ENCODE assay signal across 9 cellular contexts in genomic region chr9:109113892-109114609, GRCh38. TPM values are rescaled to one million over a fixed set of nuclear protein-coding genes. Genes with fewer than 3 reads are reported as not detected.
DNase-seq lines count a peak whose midpoint lies in the region; ATAC-seq and TF ChIP-seq lines count a peak whose summit lies in the region.
"Had no signal": no experiment of that assay in that cellular context is flagged by ENCODE, and none has a peak within 500 bp of the region (broad histone marks: within the 10 kb centered on the region; RNA-seq: fewer than 3 reads in every experiment).

No MANE protein-coding gene starts in this region.

- peak overlapping the region; percentile 26 for H3K4me3 Mint-ChIP-seq in stimulated activated naive CD8-positive, alpha-beta T cell treated with anti-CD3 and anti-CD28 coated beads, Interleukin-15, Interleukin-2, amounts not matched to agents 100 ng/mL and 50 ng/mL, for 24 hours

- H3K4me1 Mint-ChIP-seq in stimulated activated naive CD8-positive, alpha-beta T cell treated with anti-CD3 and anti-CD28 coated beads, Interleukin-15, Interleukin-2, amounts not matched to agents 100 ng/mL and 50 ng/mL, for 24 hours (ENCODE audit: low read depth): peaks cover 95% of the 10 kb centered on the region

- intact Hi-C loops in uterus (cut with DNase I; ENCODE audit: low total_unique reads): no loop called here

- H3K36me3 ChIP-seq in muscle layer of colon (ENCODE audit: insufficient read depth, low read length): no peaks in the 10 kb centered on the region
- no peaks in the 10 kb centered on the region for H3K36me3 ChIP-seq in uterus
- H3K36me3 ChIP-seq in WERI-Rb-1: peaks cover 31% of the 10 kb centered on the region

- no peaks in the 10 kb centered on the region for H3K9me3 Mint-ChIP-seq in stimulated activated naive CD8-positive, alpha-beta T cell treated with anti-CD3 and anti-CD28 coated beads, Interleukin-15, Interleukin-2, amounts not matched to agents 100 ng/mL and 50 ng/mL, for 24 hours

- peaks cover 29% of the 10 kb centered on the region for H3K36me3 Mint-ChIP-seq in stimulated activated naive CD8-positive, alpha-beta T cell treated with anti-CD3 and anti-CD28 coated beads, Interleukin-15, Interleukin-2, amounts not matched to agents 100 ng/mL and 50 ng/mL, for 24 hours (ENCODE audit: low read depth)

- H3K27me3 Mint-ChIP-seq in stimulated activated naive CD8-positive, alpha-beta T cell treated with anti-CD3 and anti-CD28 coated beads, Interleukin-15, Interleukin-2, amounts not matched to agents 100 ng/mL and 50 ng/mL, for 24 hours: no peaks in the 10 kb centered on the region

- peak overlapping the region; percentile 76 for H3K27ac Mint-ChIP-seq in stimulated activated naive CD8-positive, alpha-beta T cell treated with anti-CD3 and anti-CD28 coated beads, Interleukin-15, Interleukin-2, amounts not matched to agents 100 ng/mL and 50 ng/mL, for 24 hours

- TF ChIP-seq CTCF in coronary artery (IDR thresholded peaks at IDR 0.05) (no peak), uterus (IDR thresholded peaks at IDR 0.05) (no peak), WERI-Rb-1 (IDR thresholded peaks at IDR 0.05; ENCODE audit: low read depth, low read length) (no peak)

- H3K9ac ChIP-seq in muscle layer of colon (ENCODE audit: low read length): no peak overlapping the region

- H3K4me3 ChIP-seq in coronary artery: peak overlapping the region; percentile 23
- H3K4me3 ChIP-seq in muscle layer of colon (ENCODE audit: low read depth in 1 of 2, low read length in 2 of 2): no peak overlapping the region
- H3K4me3 ChIP-seq in uterus: no peak overlapping the region
- no peak overlapping the region for H3K4me3 ChIP-seq in WERI-Rb-1 (ENCODE audit: low read depth, low read length)

- H3K27ac ChIP-seq in coronary artery (peak overlapping the region; percentile 30 to 66), muscle layer of colon (ENCODE audit: low read depth, low read length) (peak overlapping the region; percentile 41), uterus (peak overlapping the region; percentile 78 to 87), WERI-Rb-1 (no peak overlapping the region)

- H3K9me3 ChIP-seq in muscle layer of colon (ENCODE audit: low read length): no peaks in the 10 kb centered on the region
- H3K9me3 ChIP-seq in uterus: no peaks in the 10 kb centered on the region
- H3K9me3 ChIP-seq in WERI-Rb-1 (ENCODE audit: severe bottlenecking): no peaks in the 10 kb centered on the region

- no peak for TF ChIP-seq POLR2A in uterus (IDR thresholded peaks at IDR 0.05)

- DNase-seq in stimulated activated naive CD8-positive, alpha-beta T cell treated with anti-CD3 and anti-CD28 coated beads, Interleukin-15, Interleukin-2, amounts not matched to agents 100 U/mL and 50 U/mL, for 24 hours: no peak
- DNase-seq in coronary artery (ENCODE audit: low spot score): no peak
- DNase-seq in uterus: no peak
- DNase-seq in stimulated activated CD4-positive, alpha-beta T cell treated with anti-CD3 and anti-CD28 coated beads, Interleukin-4, amount 100 ng/mL, for 24 hours: no peak
- no peak for DNase-seq in WERI-Rb-1
- no peak for DNase-seq in NCI-H446 (lab: John Stamatoyannopoulos, UW)
- DNase-seq: NCI-H2081 treated with DMSO at 0.1 percent for 48 hours had no signal

- H3K4me1 ChIP-seq in muscle layer of colon (ENCODE audit: insufficient read depth, low read length) (peaks cover 64% of the 10 kb centered on the region), uterus (peaks cover 5% of the 10 kb centered on the region in 2 donors)

- ATAC-seq in stimulated activated naive CD8-positive, alpha-beta T cell treated with anti-CD3 and anti-CD28 coated beads, Interleukin-15, Interleukin-2, amounts not matched to agents 100 U/mL and 50 U/mL, for 24 hours: no peak

- H3K27me3 ChIP-seq in muscle layer of colon (ENCODE audit: control insufficient read depth in 1 of 2, insufficient read depth in 2 of 2, low read length in 2 of 2): no peaks in the 10 kb centered on the region
- no peaks in the 10 kb centered on the region for H3K27me3 ChIP-seq in uterus
- H3K27me3 ChIP-seq in WERI-Rb-1 (ENCODE audit: insufficient read depth, low read depth, severe bottlenecking): no peaks in the 10 kb centered on the region

RNA-seq across cellular contexts. Expression of gene TMEM245, which starts 5.7 kb away (rescaled TPM):
- 10 to 100 TPM; 59.7 to 80.0 (median 76.0) TPM for total RNA-seq in uterus

RNA-seq across cellular contexts. Expression of gene FRRS1L, which starts 53.0 kb away (rescaled TPM):
- total RNA-seq in uterus: 10 to 100 TPM in 2 of 4 donors, 1 to 10 TPM in 1, under 1 TPM in 1; under 0.01 to 10.9 (median 10.1) TPM
